Comparison of ENCODE assay signal across 8 cellular contexts in the genomic region with DNA sequence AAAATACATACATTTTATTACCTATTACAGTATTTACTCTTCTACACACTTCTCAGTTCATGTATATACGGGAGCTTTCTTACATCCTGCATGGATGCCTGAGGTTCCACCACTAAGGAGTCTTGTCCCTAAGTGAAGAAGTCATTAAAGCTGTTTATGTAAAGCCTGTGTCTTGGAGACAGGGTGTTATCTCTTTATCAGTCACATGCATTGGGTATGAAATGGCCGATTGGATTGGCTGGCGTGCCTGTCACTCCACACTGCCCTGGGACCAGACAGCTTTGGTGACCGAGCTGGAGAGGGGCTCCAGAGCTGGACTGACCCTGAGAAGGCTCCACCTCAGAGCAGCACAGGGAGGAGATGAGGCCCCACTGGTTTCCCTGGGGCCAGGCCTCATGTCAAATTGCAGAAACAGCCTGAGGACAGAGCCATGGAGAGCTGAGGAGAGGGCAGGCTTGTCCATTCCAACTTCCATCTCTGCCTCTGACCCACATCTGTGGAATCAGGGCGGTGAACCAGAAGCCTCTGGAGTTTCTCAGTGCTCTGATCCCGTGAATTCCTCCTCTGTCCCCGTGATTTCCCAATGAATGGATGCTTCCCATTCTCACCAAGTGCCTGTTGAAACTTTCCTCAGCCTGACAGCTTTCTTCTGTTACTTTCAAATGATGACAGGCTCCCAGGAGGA.
DNase-seq lines count a peak whose midpoint lies in the region; ATAC-seq, FAIRE-seq and TF ChIP-seq lines count a peak whose summit lies in the region.
"Not testable (repeated sequence)": the region's sequence is repeated elsewhere in the genome, so short reads cannot be mapped to it uniquely, and the experiment has no call there.

No MANE protein-coding gene starts in this region.

- not testable (repeated sequence) for H3K23ac ChIP-seq in mesendoderm (ENCODE audit: low read length)

- H3K9ac ChIP-seq in astrocyte (ENCODE audit: low read length); K562 (ENCODE audit: insufficient read depth in 1 of 2, low read depth in 2 of 2, low read length in 2 of 2); mesendoderm (ENCODE audit: low read length): not testable (repeated sequence)

- POLR2A ChIA-PET in Panc1 (lab: Charles Lee); K562 (lab: Yijun Ruan, JAX): not testable (repeated sequence)

- TF ChIP-seq POLR2A in NB4 (IDR thresholded peaks at IDR 0.05; ENCODE audit: extremely low read depth, insufficient read length); K562 (conservative IDR thresholded peaks at IDR 0.05); erythroblast (IDR thresholded peaks at IDR 0.05; ENCODE audit: low read length): not testable (repeated sequence)

- H3K27me3 Mint-ChIP-seq in astrocyte (ENCODE audit: low read depth, unreplicated experiment); stimulated activated naive CD8-positive, alpha-beta T cell treated with anti-CD3 and anti-CD28 coated beads, Interleukin-15, amount 100 ng/mL, for 72 hours: not testable (repeated sequence)

- CTCF ChIA-PET in Panc1 (lab: Charles Lee); K562 (lab: Yijun Ruan, JAX; ENCODE audit: low intra/inter-chr PET ratio): not testable (repeated sequence)

- not testable (repeated sequence) for H3K79me1 ChIP-seq in mesendoderm (ENCODE audit: low read length)

- not testable (repeated sequence) for ATAC-seq in Panc1
- peak; percentile 82 for ATAC-seq in K562
- peak; percentile 7 for ATAC-seq in stimulated activated naive CD8-positive, alpha-beta T cell treated with anti-CD3 and anti-CD28 coated beads, Interleukin-15, amount 100 ng/mL, for 72 hours
- ATAC-seq in aorta (ENCODE audit: low FRiP score): peak; percentile 15

- not testable (repeated sequence) for H3K36me3 Mint-ChIP-seq in astrocyte (ENCODE audit: low read depth, unreplicated experiment)

- H3K4me2 ChIP-seq in astrocyte (ENCODE audit: low read length); K562 (ENCODE audit: insufficient read depth, low read length); mesendoderm (ENCODE audit: low read length): not testable (repeated sequence)

- peak; percentile 2 for DNase-seq in NB4 (ENCODE audit: low read depth)
- DNase-seq in Panc1 (ENCODE audit: low read depth, low spot score); stimulated activated naive CD8-positive, alpha-beta T cell treated with anti-CD3 and anti-CD28 coated beads, Interleukin-15, amount 100 ng/mL, for 72 hours; aorta: not testable (repeated sequence)
- peak; percentile 1 for DNase-seq in astrocyte (ENCODE audit: low read depth)
- peak in 3 of 4 experiments; percentile 5 to 24 (median 11) for DNase-seq in K562 (ENCODE audit: extremely low read depth in 1 of 4, low spot score in 3 of 4)
- DNase-seq in erythroblast (lab: John Stamatoyannopoulos, UW): peak; percentile 65 to 75
- peak; percentile 4 for DNase-seq in mesendoderm

- H4K5ac ChIP-seq in mesendoderm (ENCODE audit: low read length): not testable (repeated sequence)

- H3K36me3 ChIP-seq in Panc1 (ENCODE audit: control insufficient read depth, insufficient read depth, low read length); astrocyte (ENCODE audit: insufficient read depth, low read length); K562 (ENCODE audit: control insufficient read depth, insufficient read depth, low read length); mesendoderm (ENCODE audit: control insufficient read depth, insufficient read depth, low read length); aorta (ENCODE audit: control insufficient read depth in 1 of 2, insufficient read depth in 2 of 2, low read length in 1 of 2): not testable (repeated sequence)

- 86% methylated on average over 5 of the region's 7 CpGs for WGBS in K562 (ENCODE audit: insufficient coverage, low coverage, missing lambda C conversion rate)
- WGBS in mesendoderm (ENCODE audit: extremely low coverage, insufficient coverage, low lambda C conversion rate): no CpG with 5 or more reads among the region's 7 CpGs
- WGBS in aorta, 2 donors: 88 to 96% methylated on average over 7 of the region's 7 CpGs

- in situ Hi-C loops in Panc1 (cut with HindIII; ENCODE audit: low pct_unique_long_range_greater_than_20kb, low sequenced_read_pairs); K562 (cut with MboI): not testable (repeated sequence)

- intact Hi-C loops in Panc1 (cut with micrococcal nuclease; ENCODE audit: unreplicated experiment); K562 (cut with micrococcal nuclease); aorta (cut with DNase I): not testable (repeated sequence)

- TF ChIP-seq EP300 in K562 (IDR thresholded peaks at IDR 0.05; ENCODE audit: low read length): not testable (repeated sequence)

- not testable (repeated sequence) for H3K4me3 ChIP-seq in NB4 (ENCODE audit: low read depth, low read length); Panc1 (ENCODE audit: low read depth in 2 of 2, low read length in 2 of 2); astrocyte (ENCODE audit: insufficient read depth, low read depth, low read length); K562; mesendoderm (ENCODE audit: low read length); aorta (ENCODE audit: low read length in 2 of 2)

- H2BK5ac ChIP-seq in mesendoderm (ENCODE audit: low read length): not testable (repeated sequence)

- not testable (repeated sequence) for TF ChIP-seq RAD21 in K562 (CRISPR knock-in tag; conservative IDR thresholded peaks at IDR 0.05 in 1 of 2, IDR thresholded peaks at IDR 0.05 in 1 of 2)

- not testable (repeated sequence) for H3K79me2 ChIP-seq in astrocyte (ENCODE audit: insufficient read depth, low read length); K562 (ENCODE audit: control insufficient read depth, insufficient read depth, low read length); mesendoderm (ENCODE audit: control insufficient read depth, insufficient read depth, low read length)

- H3K4me1 ChIP-seq in Panc1 (ENCODE audit: control insufficient read depth, insufficient read depth, low read length); astrocyte (ENCODE audit: insufficient read depth, low read length); K562 (replicated peaks in 1 of 2; ENCODE audit: control insufficient read depth in 2 of 2, insufficient read depth in 2 of 2, low read length in 2 of 2); mesendoderm (ENCODE audit: control insufficient read depth, low read depth, low read length); aorta (ENCODE audit: control insufficient read depth in 1 of 2, insufficient read depth in 2 of 2, low read length in 2 of 2): not testable (repeated sequence)

- H4K20me1 ChIP-seq in astrocyte (ENCODE audit: insufficient read depth, low read length); K562 (replicated peaks; ENCODE audit: control insufficient read depth, insufficient read depth, low read length): not testable (repeated sequence)

- not testable (repeated sequence) for H3K4me1 Mint-ChIP-seq in astrocyte (ENCODE audit: low read depth, unreplicated experiment); stimulated activated naive CD8-positive, alpha-beta T cell treated with anti-CD3 and anti-CD28 coated beads, Interleukin-15, amount 100 ng/mL, for 72 hours

- not testable (repeated sequence) for H2AFZ ChIP-seq in astrocyte (ENCODE audit: low read depth, low read length); K562 (ENCODE audit: low read depth, low read length)

- H3K18ac ChIP-seq in mesendoderm (ENCODE audit: low read length): not testable (repeated sequence)

- not testable (repeated sequence) for TF ChIP-seq CTCF in NB4 (IDR thresholded peaks at IDR 0.05; ENCODE audit: low read depth, low read length); Panc1 (IDR thresholded peaks at IDR 0.05); astrocyte (IDR thresholded peaks at IDR 0.05; ENCODE audit: insufficient read depth, low read depth, low read length); K562 (IDR thresholded peaks at IDR 0.05 in 2 of 3, conservative IDR thresholded peaks at IDR 0.05 in 1 of 3; ENCODE audit: insufficient read depth in 2 of 3, low read depth in 1 of 3, low read length in 3 of 3)

- not testable (repeated sequence) for H3K56ac ChIP-seq in mesendoderm (ENCODE audit: low read length)

- FAIRE-seq in astrocyte (lab: Jason Lieb, UNC); K562 (lab: Jason Lieb, UNC): not testable (repeated sequence)

- not testable (repeated sequence) for H3K9me3 Mint-ChIP-seq in astrocyte (ENCODE audit: unreplicated experiment); stimulated activated naive CD8-positive, alpha-beta T cell treated with anti-CD3 and anti-CD28 coated beads, Interleukin-15, amount 100 ng/mL, for 72 hours

- H2BK15ac ChIP-seq in mesendoderm (replicated peaks; ENCODE audit: low read depth): not testable (repeated sequence)

- not testable (repeated sequence) for H3K27ac ChIP-seq in Panc1 (ENCODE audit: low read length); astrocyte (ENCODE audit: low read depth, low read length); K562 (ENCODE audit: extremely low read depth, low read depth, low read length); mesendoderm (ENCODE audit: low read depth, low read length); aorta (ENCODE audit: low read depth in 1 of 2, low read length in 2 of 2)

- not testable (repeated sequence) for H3K9me1 ChIP-seq in K562 (ENCODE audit: control insufficient read depth, insufficient read depth, low read length)

- not testable (repeated sequence) for H3K9me3 ChIP-seq in Panc1 (ENCODE audit: control insufficient read depth, insufficient read depth, low read depth, low read length); astrocyte (ENCODE audit: insufficient read depth, low read depth, low read length); K562 (replicated peaks; ENCODE audit: control insufficient read depth, insufficient read depth, low read depth, low read length); aorta (ENCODE audit: control insufficient read depth, low read length)

- H3K27ac Mint-ChIP-seq in astrocyte (ENCODE audit: unreplicated experiment); stimulated activated naive CD8-positive, alpha-beta T cell treated with anti-CD3 and anti-CD28 coated beads, Interleukin-15, amount 100 ng/mL, for 72 hours: not testable (repeated sequence)

- H2BK120ac ChIP-seq in mesendoderm (ENCODE audit: low read depth, low read length): not testable (repeated sequence)

- H3K4me3 Mint-ChIP-seq in astrocyte (ENCODE audit: unreplicated experiment); stimulated activated naive CD8-positive, alpha-beta T cell treated with anti-CD3 and anti-CD28 coated beads, Interleukin-15, amount 100 ng/mL, for 72 hours: not testable (repeated sequence)

- not testable (repeated sequence) for H3K27me3 ChIP-seq in Panc1 (ENCODE audit: control insufficient read depth, insufficient read depth, low read length); astrocyte (ENCODE audit: insufficient read depth, low read length); K562 (ENCODE audit: control insufficient read depth in 2 of 2, insufficient read depth in 2 of 2, low read length in 2 of 2); mesendoderm (ENCODE audit: insufficient read depth, low read length, poor library complexity); aorta (ENCODE audit: control insufficient read depth in 1 of 2, insufficient read depth in 2 of 2, low read length in 1 of 2)

- H2AK5ac ChIP-seq in mesendoderm (ENCODE audit: low read length): not testable (repeated sequence)

- TSS peak; percentile 22 for BruUV-seq in Panc1 (replicated peaks; lab: Mats Ljungman, UMichigan)
- not testable (repeated sequence) for BruUV-seq in K562 (replicated peaks; lab: Mats Ljungman, UMichigan)

- H4K8ac ChIP-seq in mesendoderm (ENCODE audit: low read depth, low read length): not testable (repeated sequence)

- H3K4ac ChIP-seq in mesendoderm (ENCODE audit: low read depth, low read length): not testable (repeated sequence)
